In genomic region chrX:44872817-44873414, GRCh38 we compare ENCODE assay signal across 1 cellular context.
A peak's percentile ranks its signal among the peaks of the same experiment; 100 is the strongest.
TF ChIP-seq lines count a peak whose summit lies in the region.

Gene KDM6A, plus strand, starts transcription at chrX:44873188. Its CDS starts 364 bp downstream, at chrX:44873552.

TF ChIP-seq in HCT116, 20 proteins besides CTCF, POLR2A, EP300 and RAD21 (continued from another document):
- TF ChIP-seq REST (IDR thresholded peaks at IDR 0.05; ENCODE audit: low read depth) (no peak), SP1 (IDR thresholded peaks at IDR 0.05; ENCODE audit: low read depth) (peak; percentile 83), FOSL1 (IDR thresholded peaks at IDR 0.05; ENCODE audit: low read depth) (no peak), TCF7L2 (IDR thresholded peaks at IDR 0.05; ENCODE audit: borderline replicate concordance, extremely low read depth, insufficient read depth, insufficient read length) (no peak)
